ENCODE assay signal across 36 cellular contexts in genomic region chr2:172344159-172344558, GRCh38.
"Had no signal": no experiment of that assay in that cellular context is flagged by ENCODE, and none has a peak within 500 bp of the region (broad histone marks: within the 10 kb centered on the region; RNA-seq: fewer than 3 reads in every experiment).

No MANE protein-coding gene starts in this region.

- H3K27me3 ChIP-seq: MG63 had no signal

- DNase-seq: Karpas-422, Kasumi-1, MG63, MM.1S, MV-4-11, NCI-H1048, NCI-H1092, NCI-H1092 treated with DMSO at 0.1 percent for 48 hours, NCI-H1105, NCI-H1105 treated with DMSO at 0.1 percent for 48 hours, NCI-H1417, NCI-H1417 treated with DMSO at 0.1 percent for 48 hours, NCI-H1436, NCI-H1436 treated with DMSO at 0.1 percent for 48 hours, NCI-H146, NCI-H1694, NCI-H1694 treated with DMSO at 0.1 percent for 48 hours, NCI-H187, NCI-H187 treated with DMSO at 0.1 percent for 48 hours, NCI-H1930, NCI-H2029, NCI-H2029 treated with DMSO at 0.1 percent for 48 hours, NCI-H2081, NCI-H2081 treated with DMSO at 0.1 percent for 48 hours, NCI-H2107, NCI-H2171, NCI-H2171 treated with DMSO at 0.1 percent for 48 hours, NCI-H2227 treated with DMSO at 0.1 percent for 48 hours, NCI-H226, NCI-H345, NCI-H446, NCI-H446 treated with DMSO at 0.1 percent for 48 hours, NCI-H510A, NCI-H510A treated with DMSO at 0.1 percent for 48 hours, NCI-H524, NCI-H524 treated with DMSO at 0.1 percent for 48 hours had no signal

- H3K9me3 ChIP-seq: MG63 had no signal

- H3K4me3 ChIP-seq: MG63 had no signal

- H3K36me3 ChIP-seq: MG63 had no signal
